Comparison of ENCODE assay signal across 2 cellular contexts in the genomic region with DNA sequence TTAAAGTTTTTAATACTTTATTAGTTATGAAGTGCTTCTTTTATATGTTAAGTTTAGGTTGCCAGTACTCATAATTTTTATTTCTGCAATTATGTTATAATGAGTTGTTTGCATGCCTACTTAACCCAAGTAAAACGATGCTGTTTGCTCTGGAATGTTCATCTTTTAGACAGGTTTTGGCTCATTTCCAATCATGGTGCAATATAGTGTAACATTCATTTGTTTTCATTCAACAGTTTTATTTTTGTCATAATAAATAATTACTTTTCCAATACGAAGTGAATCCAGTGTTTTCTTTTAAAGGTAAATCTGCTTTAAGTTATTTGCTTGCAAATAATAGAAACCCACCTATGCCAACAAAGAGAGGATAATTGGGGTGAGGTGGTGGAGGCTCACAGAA.
TF ChIP-seq lines count a peak whose summit lies in the region.

No MANE protein-coding gene starts in this region.

TF ChIP-seq in HCT116, 20 proteins besides CTCF, POLR2A, EP300 and RAD21:
- TF ChIP-seq JUND (IDR thresholded peaks at IDR 0.05) (no peak), ZFX (IDR thresholded peaks at IDR 0.05) (no peak), ZNF274 (IDR thresholded peaks at IDR 0.05; ENCODE audit: low read depth, low read length) (no peak), ELF1 (IDR thresholded peaks at IDR 0.05; ENCODE audit: borderline replicate concordance, low read depth) (no peak), EGR1 (IDR thresholded peaks at IDR 0.05; ENCODE audit: low read depth) (no peak), SP1 (IDR thresholded peaks at IDR 0.05; ENCODE audit: low read depth) (no peak), EZH2phosphoT487 (IDR thresholded peaks at IDR 0.05; ENCODE audit: borderline replicate concordance) (no peak), CEBPB (IDR thresholded peaks at IDR 0.05; ENCODE audit: low read depth) (no peak), POLR2AphosphoS5 (IDR thresholded peaks at IDR 0.05; ENCODE audit: low read depth, low read length) (no peak), SIN3A (IDR thresholded peaks at IDR 0.05; ENCODE audit: low read depth) (no peak), CBX3 (IDR thresholded peaks at IDR 0.05; ENCODE audit: low read depth) (no peak)
- TF ChIP-seq, protein P1, sequence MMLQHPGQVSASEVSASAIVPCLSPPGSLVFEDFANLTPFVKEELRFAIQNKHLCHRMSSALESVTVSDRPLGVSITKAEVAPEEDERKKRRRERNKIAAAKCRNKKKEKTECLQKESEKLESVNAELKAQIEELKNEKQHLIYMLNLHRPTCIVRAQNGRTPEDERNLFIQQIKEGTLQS (IDR thresholded peaks at IDR 0.05), result no peak
- TF ChIP-seq, protein P2, sequence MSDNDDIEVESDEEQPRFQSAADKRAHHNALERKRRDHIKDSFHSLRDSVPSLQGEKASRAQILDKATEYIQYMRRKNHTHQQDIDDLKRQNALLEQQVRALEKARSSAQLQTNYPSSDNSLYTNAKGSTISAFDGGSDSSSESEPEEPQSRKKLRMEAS (IDR thresholded peaks at IDR 0.05), result no peak
- TF ChIP-seq, protein P3, sequence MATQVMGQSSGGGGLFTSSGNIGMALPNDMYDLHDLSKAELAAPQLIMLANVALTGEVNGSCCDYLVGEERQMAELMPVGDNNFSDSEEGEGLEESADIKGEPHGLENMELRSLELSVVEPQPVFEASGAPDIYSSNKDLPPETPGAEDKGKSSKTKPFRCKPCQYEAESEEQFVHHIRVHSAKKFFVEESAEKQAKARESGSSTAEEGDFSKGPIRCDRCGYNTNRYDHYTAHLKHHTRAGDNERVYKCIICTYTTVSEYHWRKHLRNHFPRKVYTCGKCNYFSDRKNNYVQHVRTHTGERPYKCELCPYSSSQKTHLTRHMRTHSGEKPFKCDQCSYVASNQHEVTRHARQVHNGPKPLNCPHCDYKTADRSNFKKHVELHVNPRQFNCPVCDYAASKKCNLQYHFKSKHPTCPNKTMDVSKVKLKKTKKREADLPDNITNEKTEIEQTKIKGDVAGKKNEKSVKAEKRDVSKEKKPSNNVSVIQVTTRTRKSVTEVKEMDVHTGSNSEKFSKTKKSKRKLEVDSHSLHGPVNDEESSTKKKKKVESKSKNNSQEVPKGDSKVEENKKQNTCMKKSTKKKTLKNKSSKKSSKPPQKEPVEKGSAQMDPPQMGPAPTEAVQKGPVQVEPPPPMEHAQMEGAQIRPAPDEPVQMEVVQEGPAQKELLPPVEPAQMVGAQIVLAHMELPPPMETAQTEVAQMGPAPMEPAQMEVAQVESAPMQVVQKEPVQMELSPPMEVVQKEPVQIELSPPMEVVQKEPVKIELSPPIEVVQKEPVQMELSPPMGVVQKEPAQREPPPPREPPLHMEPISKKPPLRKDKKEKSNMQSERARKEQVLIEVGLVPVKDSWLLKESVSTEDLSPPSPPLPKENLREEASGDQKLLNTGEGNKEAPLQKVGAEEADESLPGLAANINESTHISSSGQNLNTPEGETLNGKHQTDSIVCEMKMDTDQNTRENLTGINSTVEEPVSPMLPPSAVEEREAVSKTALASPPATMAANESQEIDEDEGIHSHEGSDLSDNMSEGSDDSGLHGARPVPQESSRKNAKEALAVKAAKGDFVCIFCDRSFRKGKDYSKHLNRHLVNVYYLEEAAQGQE (IDR thresholded peaks at IDR 0.05; ENCODE audit: low read depth), result no peak
- TF ChIP-seq, protein P4, sequence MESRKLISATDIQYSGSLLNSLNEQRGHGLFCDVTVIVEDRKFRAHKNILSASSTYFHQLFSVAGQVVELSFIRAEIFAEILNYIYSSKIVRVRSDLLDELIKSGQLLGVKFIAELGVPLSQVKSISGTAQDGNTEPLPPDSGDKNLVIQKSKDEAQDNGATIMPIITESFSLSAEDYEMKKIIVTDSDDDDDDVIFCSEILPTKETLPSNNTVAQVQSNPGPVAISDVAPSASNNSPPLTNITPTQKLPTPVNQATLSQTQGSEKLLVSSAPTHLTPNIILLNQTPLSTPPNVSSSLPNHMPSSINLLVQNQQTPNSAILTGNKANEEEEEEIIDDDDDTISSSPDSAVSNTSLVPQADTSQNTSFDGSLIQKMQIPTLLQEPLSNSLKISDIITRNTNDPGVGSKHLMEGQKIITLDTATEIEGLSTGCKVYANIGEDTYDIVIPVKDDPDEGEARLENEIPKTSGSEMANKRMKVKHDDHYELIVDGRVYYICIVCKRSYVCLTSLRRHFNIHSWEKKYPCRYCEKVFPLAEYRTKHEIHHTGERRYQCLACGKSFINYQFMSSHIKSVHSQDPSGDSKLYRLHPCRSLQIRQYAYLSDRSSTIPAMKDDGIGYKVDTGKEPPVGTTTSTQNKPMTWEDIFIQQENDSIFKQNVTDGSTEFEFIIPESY (IDR thresholded peaks at IDR 0.05; ENCODE audit: extremely low read depth, insufficient replicate concordance, low read length), result no peak

TF ChIP-seq in WTC11, 78 proteins besides CTCF, POLR2A, EP300 and RAD21:
- no peak for TF ChIP-seq OVOL2 (CRISPR knock-in tag; IDR thresholded peaks at IDR 0.05; ENCODE audit: borderline replicate concordance)
- TF ChIP-seq, protein P5, sequence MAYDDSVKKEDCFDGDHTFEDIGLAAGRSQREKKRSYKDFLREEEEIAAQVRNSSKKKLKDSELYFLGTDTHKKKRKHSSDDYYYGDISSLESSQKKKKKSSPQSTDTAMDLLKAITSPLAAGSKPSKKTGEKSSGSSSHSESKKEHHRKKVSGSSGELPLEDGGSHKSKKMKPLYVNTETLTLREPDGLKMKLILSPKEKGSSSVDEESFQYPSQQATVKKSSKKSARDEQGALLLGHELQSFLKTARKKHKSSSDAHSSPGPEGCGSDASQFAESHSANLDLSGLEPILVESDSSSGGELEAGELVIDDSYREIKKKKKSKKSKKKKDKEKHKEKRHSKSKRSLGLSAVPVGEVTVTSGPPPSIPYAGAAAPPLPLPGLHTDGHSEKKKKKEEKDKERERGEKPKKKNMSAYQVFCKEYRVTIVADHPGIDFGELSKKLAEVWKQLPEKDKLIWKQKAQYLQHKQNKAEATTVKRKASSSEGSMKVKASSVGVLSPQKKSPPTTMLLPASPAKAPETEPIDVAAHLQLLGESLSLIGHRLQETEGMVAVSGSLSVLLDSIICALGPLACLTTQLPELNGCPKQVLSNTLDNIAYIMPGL (CRISPR knock-in tag; IDR thresholded peaks at IDR 0.05), result no peak
- TF ChIP-seq FOXK1 (CRISPR knock-in tag; IDR thresholded peaks at IDR 0.05), result no peak
- TF ChIP-seq RORB (CRISPR knock-in tag; IDR thresholded peaks at IDR 0.05), result no peak
- TF ChIP-seq FOXP1 (CRISPR knock-in tag; IDR thresholded peaks at IDR 0.05; ENCODE audit: borderline replicate concordance), result no peak
- TF ChIP-seq, protein P6, sequence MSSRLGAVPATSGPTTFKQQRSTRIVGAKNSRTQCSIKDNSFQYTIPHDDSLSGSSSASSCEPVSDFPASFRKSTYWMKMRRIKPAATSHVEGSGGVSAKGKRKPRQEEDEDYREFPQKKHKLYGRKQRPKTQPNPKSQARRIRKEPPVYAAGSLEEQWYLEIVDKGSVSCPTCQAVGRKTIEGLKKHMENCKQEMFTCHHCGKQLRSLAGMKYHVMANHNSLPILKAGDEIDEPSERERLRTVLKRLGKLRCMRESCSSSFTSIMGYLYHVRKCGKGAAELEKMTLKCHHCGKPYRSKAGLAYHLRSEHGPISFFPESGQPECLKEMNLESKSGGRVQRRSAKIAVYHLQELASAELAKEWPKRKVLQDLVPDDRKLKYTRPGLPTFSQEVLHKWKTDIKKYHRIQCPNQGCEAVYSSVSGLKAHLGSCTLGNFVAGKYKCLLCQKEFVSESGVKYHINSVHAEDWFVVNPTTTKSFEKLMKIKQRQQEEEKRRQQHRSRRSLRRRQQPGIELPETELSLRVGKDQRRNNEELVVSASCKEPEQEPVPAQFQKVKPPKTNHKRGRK (CRISPR knock-in tag; IDR thresholded peaks at IDR 0.05; ENCODE audit: borderline replicate concordance), result no peak
- TF ChIP-seq, protein P7, sequence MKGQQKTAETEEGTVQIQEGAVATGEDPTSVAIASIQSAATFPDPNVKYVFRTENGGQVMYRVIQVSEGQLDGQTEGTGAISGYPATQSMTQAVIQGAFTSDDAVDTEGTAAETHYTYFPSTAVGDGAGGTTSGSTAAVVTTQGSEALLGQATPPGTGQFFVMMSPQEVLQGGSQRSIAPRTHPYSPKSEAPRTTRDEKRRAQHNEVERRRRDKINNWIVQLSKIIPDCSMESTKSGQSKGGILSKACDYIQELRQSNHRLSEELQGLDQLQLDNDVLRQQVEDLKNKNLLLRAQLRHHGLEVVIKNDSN (CRISPR knock-in tag; IDR thresholded peaks at IDR 0.05), result no peak
- no peak for TF ChIP-seq ZNF396 (CRISPR knock-in tag; IDR thresholded peaks at IDR 0.05; ENCODE audit: borderline replicate concordance)
- TF ChIP-seq, protein P8, sequence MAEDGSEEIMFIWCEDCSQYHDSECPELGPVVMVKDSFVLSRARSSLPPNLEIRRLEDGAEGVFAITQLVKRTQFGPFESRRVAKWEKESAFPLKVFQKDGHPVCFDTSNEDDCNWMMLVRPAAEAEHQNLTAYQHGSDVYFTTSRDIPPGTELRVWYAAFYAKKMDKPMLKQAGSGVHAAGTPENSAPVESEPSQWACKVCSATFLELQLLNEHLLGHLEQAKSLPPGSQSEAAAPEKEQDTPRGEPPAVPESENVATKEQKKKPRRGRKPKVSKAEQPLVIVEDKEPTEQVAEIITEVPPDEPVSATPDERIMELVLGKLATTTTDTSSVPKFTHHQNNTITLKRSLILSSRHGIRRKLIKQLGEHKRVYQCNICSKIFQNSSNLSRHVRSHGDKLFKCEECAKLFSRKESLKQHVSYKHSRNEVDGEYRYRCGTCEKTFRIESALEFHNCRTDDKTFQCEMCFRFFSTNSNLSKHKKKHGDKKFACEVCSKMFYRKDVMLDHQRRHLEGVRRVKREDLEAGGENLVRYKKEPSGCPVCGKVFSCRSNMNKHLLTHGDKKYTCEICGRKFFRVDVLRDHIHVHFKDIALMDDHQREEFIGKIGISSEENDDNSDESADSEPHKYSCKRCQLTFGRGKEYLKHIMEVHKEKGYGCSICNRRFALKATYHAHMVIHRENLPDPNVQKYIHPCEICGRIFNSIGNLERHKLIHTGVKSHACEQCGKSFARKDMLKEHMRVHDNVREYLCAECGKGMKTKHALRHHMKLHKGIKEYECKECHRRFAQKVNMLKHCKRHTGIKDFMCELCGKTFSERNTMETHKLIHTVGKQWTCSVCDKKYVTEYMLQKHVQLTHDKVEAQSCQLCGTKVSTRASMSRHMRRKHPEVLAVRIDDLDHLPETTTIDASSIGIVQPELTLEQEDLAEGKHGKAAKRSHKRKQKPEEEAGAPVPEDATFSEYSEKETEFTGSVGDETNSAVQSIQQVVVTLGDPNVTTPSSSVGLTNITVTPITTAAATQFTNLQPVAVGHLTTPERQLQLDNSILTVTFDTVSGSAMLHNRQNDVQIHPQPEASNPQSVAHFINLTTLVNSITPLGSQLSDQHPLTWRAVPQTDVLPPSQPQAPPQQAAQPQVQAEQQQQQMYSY (CRISPR knock-in tag; IDR thresholded peaks at IDR 0.05), result no peak
- TF ChIP-seq, protein P9, sequence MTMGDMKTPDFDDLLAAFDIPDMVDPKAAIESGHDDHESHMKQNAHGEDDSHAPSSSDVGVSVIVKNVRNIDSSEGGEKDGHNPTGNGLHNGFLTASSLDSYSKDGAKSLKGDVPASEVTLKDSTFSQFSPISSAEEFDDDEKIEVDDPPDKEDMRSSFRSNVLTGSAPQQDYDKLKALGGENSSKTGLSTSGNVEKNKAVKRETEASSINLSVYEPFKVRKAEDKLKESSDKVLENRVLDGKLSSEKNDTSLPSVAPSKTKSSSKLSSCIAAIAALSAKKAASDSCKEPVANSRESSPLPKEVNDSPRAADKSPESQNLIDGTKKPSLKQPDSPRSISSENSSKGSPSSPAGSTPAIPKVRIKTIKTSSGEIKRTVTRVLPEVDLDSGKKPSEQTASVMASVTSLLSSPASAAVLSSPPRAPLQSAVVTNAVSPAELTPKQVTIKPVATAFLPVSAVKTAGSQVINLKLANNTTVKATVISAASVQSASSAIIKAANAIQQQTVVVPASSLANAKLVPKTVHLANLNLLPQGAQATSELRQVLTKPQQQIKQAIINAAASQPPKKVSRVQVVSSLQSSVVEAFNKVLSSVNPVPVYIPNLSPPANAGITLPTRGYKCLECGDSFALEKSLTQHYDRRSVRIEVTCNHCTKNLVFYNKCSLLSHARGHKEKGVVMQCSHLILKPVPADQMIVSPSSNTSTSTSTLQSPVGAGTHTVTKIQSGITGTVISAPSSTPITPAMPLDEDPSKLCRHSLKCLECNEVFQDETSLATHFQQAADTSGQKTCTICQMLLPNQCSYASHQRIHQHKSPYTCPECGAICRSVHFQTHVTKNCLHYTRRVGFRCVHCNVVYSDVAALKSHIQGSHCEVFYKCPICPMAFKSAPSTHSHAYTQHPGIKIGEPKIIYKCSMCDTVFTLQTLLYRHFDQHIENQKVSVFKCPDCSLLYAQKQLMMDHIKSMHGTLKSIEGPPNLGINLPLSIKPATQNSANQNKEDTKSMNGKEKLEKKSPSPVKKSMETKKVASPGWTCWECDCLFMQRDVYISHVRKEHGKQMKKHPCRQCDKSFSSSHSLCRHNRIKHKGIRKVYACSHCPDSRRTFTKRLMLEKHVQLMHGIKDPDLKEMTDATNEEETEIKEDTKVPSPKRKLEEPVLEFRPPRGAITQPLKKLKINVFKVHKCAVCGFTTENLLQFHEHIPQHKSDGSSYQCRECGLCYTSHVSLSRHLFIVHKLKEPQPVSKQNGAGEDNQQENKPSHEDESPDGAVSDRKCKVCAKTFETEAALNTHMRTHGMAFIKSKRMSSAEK (CRISPR knock-in tag; IDR thresholded peaks at IDR 0.05; ENCODE audit: borderline replicate concordance), result no peak
- no peak for TF ChIP-seq ZNF232 (CRISPR knock-in tag; IDR thresholded peaks at IDR 0.05)
- TF ChIP-seq KAT7 (CRISPR knock-in tag; IDR thresholded peaks at IDR 0.05; ENCODE audit: borderline replicate concordance), result no peak
- TF ChIP-seq ZNF423 (CRISPR knock-in tag; IDR thresholded peaks at IDR 0.05), result no peak
- no peak for TF ChIP-seq TP53 (CRISPR knock-in tag; IDR thresholded peaks at IDR 0.05)
- TF ChIP-seq NFE2L1 (CRISPR knock-in tag; IDR thresholded peaks at IDR 0.05), result no peak
- no peak for TF ChIP-seq SMAD3 (CRISPR knock-in tag; IDR thresholded peaks at IDR 0.05; ENCODE audit: borderline replicate concordance)
- TF ChIP-seq MYBL2 (CRISPR knock-in tag; IDR thresholded peaks at IDR 0.05), result no peak
- TF ChIP-seq ESRRA (CRISPR knock-in tag; IDR thresholded peaks at IDR 0.05; ENCODE audit: borderline replicate concordance), result no peak
